1 cellular context compared by ENCODE assay signal in the genomic region with DNA sequence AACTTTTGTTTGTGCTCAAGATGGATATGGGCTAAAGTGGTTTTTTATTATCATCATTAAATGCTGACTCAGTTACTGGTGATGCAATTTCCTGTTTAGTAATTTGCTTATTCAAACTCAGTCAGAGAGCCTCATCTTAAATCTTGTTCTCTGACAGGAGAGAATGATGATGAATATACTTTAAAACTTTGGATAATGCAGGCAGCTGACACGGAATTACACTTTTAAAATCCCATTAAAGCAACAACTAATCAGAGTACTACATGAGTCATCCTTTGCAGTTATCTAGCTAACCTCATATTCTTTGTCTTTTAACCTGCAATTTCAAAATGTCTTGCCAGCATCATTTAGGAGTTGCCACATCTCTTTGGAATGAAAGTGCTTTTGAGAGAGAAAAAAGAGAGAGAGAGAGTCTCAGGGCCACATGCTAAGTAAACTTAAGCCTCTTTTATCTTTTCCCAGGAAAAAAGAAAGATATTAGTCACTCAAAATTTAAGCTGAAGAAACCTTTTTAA.
TF ChIP-seq lines count a peak whose summit lies in the region.

No MANE protein-coding gene starts in this region.

TF ChIP-seq in HEK293, 187 proteins besides CTCF, POLR2A, EP300 and RAD21 (continued from another document):
- TF ChIP-seq, protein P1, sequence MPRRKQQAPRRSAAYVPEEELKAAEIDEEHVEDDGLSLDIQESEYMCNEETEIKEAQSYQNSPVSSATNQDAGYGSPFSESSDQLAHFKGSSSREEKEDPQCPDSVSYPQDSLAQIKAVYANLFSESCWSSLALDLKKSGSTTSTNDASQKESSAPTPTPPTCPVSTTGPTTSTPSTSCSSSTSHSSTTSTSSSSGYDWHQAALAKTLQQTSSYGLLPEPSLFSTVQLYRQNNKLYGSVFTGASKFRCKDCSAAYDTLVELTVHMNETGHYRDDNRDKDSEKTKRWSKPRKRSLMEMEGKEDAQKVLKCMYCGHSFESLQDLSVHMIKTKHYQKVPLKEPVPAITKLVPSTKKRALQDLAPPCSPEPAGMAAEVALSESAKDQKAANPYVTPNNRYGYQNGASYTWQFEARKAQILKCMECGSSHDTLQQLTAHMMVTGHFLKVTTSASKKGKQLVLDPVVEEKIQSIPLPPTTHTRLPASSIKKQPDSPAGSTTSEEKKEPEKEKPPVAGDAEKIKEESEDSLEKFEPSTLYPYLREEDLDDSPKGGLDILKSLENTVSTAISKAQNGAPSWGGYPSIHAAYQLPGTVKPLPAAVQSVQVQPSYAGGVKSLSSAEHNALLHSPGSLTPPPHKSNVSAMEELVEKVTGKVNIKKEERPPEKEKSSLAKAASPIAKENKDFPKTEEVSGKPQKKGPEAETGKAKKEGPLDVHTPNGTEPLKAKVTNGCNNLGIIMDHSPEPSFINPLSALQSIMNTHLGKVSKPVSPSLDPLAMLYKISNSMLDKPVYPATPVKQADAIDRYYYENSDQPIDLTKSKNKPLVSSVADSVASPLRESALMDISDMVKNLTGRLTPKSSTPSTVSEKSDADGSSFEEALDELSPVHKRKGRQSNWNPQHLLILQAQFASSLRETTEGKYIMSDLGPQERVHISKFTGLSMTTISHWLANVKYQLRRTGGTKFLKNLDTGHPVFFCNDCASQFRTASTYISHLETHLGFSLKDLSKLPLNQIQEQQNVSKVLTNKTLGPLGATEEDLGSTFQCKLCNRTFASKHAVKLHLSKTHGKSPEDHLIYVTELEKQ (tag by site-specific recombination; IDR thresholded peaks at IDR 0.05; ENCODE audit: borderline replicate concordance): peak; percentile 99
- TF ChIP-seq, protein P2, sequence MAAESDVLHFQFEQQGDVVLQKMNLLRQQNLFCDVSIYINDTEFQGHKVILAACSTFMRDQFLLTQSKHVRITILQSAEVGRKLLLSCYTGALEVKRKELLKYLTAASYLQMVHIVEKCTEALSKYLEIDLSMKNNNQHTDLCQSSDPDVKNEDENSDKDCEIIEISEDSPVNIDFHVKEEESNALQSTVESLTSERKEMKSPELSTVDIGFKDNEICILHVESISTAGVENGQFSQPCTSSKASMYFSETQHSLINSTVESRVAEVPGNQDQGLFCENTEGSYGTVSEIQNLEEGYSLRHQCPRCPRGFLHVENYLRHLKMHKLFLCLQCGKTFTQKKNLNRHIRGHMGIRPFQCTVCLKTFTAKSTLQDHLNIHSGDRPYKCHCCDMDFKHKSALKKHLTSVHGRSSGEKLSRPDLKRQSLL (tag by site-specific recombination; IDR thresholded peaks at IDR 0.05): no peak
- TF ChIP-seq ZNF792 (tag by site-specific recombination; IDR thresholded peaks at IDR 0.05): no peak
- TF ChIP-seq FEZF1 (tag by site-specific recombination; IDR thresholded peaks at IDR 0.05): peak; percentile 70
- TF ChIP-seq ZBTB48 (tag by site-specific recombination; IDR thresholded peaks at IDR 0.05): no peak
- no peak for TF ChIP-seq ZNF350 (tag by site-specific recombination; IDR thresholded peaks at IDR 0.05)
- peak; percentile 84 for TF ChIP-seq ZNF558 (tag by site-specific recombination; IDR thresholded peaks at IDR 0.05)
- TF ChIP-seq SP7 (tag by site-specific recombination; IDR thresholded peaks at IDR 0.05): peak; percentile 99
- TF ChIP-seq ZNF239 (tag by site-specific recombination; IDR thresholded peaks at IDR 0.05): no peak
- TF ChIP-seq, protein P3, sequence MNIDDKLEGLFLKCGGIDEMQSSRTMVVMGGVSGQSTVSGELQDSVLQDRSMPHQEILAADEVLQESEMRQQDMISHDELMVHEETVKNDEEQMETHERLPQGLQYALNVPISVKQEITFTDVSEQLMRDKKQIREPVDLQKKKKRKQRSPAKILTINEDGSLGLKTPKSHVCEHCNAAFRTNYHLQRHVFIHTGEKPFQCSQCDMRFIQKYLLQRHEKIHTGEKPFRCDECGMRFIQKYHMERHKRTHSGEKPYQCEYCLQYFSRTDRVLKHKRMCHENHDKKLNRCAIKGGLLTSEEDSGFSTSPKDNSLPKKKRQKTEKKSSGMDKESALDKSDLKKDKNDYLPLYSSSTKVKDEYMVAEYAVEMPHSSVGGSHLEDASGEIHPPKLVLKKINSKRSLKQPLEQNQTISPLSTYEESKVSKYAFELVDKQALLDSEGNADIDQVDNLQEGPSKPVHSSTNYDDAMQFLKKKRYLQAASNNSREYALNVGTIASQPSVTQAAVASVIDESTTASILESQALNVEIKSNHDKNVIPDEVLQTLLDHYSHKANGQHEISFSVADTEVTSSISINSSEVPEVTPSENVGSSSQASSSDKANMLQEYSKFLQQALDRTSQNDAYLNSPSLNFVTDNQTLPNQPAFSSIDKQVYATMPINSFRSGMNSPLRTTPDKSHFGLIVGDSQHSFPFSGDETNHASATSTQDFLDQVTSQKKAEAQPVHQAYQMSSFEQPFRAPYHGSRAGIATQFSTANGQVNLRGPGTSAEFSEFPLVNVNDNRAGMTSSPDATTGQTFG (tag by site-specific recombination; IDR thresholded peaks at IDR 0.05; ENCODE audit: borderline replicate concordance): no peak
- no peak for TF ChIP-seq ZNF585B (tag by site-specific recombination; IDR thresholded peaks at IDR 0.05)
- TF ChIP-seq ZNF654 (tag by site-specific recombination; IDR thresholded peaks at IDR 0.05; ENCODE audit: low read depth): no peak; the same call in 1 of the 2 replicates
- no peak for TF ChIP-seq BCL11B (tag by site-specific recombination; IDR thresholded peaks at IDR 0.05; ENCODE audit: low read depth)
- TF ChIP-seq, protein P4, sequence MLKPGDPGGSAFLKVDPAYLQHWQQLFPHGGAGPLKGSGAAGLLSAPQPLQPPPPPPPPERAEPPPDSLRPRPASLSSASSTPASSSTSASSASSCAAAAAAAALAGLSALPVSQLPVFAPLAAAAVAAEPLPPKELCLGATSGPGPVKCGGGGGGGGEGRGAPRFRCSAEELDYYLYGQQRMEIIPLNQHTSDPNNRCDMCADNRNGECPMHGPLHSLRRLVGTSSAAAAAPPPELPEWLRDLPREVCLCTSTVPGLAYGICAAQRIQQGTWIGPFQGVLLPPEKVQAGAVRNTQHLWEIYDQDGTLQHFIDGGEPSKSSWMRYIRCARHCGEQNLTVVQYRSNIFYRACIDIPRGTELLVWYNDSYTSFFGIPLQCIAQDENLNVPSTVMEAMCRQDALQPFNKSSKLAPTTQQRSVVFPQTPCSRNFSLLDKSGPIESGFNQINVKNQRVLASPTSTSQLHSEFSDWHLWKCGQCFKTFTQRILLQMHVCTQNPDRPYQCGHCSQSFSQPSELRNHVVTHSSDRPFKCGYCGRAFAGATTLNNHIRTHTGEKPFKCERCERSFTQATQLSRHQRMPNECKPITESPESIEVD (tag by site-specific recombination; IDR thresholded peaks at IDR 0.05): peak; percentile 90
- TF ChIP-seq ZSCAN16 (tag by site-specific recombination; IDR thresholded peaks at IDR 0.05): no peak
- no peak for TF ChIP-seq ZNF155 (tag by site-specific recombination; IDR thresholded peaks at IDR 0.05)
- TF ChIP-seq, protein P5, sequence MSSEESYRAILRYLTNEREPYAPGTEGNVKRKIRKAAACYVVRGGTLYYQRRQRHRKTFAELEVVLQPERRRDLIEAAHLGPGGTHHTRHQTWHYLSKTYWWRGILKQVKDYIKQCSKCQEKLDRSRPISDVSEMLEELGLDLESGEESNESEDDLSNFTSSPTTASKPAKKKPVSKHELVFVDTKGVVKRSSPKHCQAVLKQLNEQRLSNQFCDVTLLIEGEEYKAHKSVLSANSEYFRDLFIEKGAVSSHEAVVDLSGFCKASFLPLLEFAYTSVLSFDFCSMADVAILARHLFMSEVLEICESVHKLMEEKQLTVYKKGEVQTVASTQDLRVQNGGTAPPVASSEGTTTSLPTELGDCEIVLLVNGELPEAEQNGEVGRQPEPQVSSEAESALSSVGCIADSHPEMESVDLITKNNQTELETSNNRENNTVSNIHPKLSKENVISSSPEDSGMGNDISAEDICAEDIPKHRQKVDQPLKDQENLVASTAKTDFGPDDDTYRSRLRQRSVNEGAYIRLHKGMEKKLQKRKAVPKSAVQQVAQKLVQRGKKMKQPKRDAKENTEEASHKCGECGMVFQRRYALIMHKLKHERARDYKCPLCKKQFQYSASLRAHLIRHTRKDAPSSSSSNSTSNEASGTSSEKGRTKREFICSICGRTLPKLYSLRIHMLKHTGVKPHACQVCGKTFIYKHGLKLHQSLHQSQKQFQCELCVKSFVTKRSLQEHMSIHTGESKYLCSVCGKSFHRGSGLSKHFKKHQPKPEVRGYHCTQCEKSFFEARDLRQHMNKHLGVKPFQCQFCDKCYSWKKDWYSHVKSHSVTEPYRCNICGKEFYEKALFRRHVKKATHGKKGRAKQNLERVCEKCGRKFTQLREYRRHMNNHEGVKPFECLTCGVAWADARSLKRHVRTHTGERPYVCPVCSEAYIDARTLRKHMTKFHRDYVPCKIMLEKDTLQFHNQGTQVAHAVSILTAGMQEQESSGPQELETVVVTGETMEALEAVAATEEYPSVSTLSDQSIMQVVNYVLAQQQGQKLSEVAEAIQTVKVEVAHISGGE (tag by site-specific recombination; conservative IDR thresholded peaks at IDR 0.05; ENCODE audit: low read depth): no peak
- peak; percentile 78; the same call in 1 of the 2 replicates for TF ChIP-seq PRDM1 (tag by site-specific recombination; IDR thresholded peaks at IDR 0.05)
- TF ChIP-seq ZNF571 (tag by site-specific recombination; IDR thresholded peaks at IDR 0.05): no peak
- TF ChIP-seq ZNF768 (tag by site-specific recombination; IDR thresholded peaks at IDR 0.05): no peak
- TF ChIP-seq ZNF830 (tag by site-specific recombination; IDR thresholded peaks at IDR 0.05; ENCODE audit: low read depth): no peak
- TF ChIP-seq, protein P6, sequence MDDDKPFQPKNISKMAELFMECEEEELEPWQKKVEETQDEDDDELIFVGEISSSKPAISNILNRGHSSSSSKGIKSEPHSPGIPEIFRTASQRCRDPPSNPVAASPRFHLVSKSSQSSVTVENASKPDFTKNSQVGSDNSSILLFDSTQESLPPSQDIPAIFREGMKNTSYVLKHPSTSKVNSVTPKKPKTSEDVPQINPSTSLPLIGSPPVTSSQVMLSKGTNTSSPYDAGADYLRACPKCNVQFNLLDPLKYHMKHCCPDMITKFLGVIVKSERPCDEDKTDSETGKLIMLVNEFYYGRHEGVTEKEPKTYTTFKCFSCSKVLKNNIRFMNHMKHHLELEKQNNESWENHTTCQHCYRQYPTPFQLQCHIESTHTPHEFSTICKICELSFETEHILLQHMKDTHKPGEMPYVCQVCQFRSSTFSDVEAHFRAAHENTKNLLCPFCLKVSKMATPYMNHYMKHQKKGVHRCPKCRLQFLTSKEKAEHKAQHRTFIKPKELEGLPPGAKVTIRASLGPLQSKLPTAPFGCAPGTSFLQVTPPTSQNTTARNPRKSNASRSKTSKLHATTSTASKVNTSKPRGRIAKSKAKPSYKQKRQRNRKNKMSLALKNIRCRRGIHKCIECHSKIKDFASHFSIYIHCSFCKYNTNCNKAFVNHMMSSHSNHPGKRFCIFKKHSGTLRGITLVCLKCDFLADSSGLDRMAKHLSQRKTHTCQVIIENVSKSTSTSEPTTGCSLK (tag by site-specific recombination; IDR thresholded peaks at IDR 0.05): no peak
- no peak for TF ChIP-seq SCRT1 (tag by site-specific recombination; IDR thresholded peaks at IDR 0.05; ENCODE audit: borderline replicate concordance)
- peak; percentile 61; the same call in 1 of the 2 replicates for TF ChIP-seq ZNF596 (tag by site-specific recombination; IDR thresholded peaks at IDR 0.05)
- TF ChIP-seq ZNF433 (tag by site-specific recombination; IDR thresholded peaks at IDR 0.05; ENCODE audit: low read depth): no peak
- TF ChIP-seq OSR2 (tag by site-specific recombination; IDR thresholded peaks at IDR 0.05): peak; percentile 87
- no peak for TF ChIP-seq ZNF777 (tag by site-specific recombination; IDR thresholded peaks at IDR 0.05; ENCODE audit: borderline replicate concordance)
- 0 out of 2 replicates have a peak, but pooled peaks have one; percentile 36 for TF ChIP-seq HOXD13 (CRISPR knock-in tag; IDR thresholded peaks at IDR 0.05; ENCODE audit: borderline replicate concordance)
- TF ChIP-seq, protein P7, sequence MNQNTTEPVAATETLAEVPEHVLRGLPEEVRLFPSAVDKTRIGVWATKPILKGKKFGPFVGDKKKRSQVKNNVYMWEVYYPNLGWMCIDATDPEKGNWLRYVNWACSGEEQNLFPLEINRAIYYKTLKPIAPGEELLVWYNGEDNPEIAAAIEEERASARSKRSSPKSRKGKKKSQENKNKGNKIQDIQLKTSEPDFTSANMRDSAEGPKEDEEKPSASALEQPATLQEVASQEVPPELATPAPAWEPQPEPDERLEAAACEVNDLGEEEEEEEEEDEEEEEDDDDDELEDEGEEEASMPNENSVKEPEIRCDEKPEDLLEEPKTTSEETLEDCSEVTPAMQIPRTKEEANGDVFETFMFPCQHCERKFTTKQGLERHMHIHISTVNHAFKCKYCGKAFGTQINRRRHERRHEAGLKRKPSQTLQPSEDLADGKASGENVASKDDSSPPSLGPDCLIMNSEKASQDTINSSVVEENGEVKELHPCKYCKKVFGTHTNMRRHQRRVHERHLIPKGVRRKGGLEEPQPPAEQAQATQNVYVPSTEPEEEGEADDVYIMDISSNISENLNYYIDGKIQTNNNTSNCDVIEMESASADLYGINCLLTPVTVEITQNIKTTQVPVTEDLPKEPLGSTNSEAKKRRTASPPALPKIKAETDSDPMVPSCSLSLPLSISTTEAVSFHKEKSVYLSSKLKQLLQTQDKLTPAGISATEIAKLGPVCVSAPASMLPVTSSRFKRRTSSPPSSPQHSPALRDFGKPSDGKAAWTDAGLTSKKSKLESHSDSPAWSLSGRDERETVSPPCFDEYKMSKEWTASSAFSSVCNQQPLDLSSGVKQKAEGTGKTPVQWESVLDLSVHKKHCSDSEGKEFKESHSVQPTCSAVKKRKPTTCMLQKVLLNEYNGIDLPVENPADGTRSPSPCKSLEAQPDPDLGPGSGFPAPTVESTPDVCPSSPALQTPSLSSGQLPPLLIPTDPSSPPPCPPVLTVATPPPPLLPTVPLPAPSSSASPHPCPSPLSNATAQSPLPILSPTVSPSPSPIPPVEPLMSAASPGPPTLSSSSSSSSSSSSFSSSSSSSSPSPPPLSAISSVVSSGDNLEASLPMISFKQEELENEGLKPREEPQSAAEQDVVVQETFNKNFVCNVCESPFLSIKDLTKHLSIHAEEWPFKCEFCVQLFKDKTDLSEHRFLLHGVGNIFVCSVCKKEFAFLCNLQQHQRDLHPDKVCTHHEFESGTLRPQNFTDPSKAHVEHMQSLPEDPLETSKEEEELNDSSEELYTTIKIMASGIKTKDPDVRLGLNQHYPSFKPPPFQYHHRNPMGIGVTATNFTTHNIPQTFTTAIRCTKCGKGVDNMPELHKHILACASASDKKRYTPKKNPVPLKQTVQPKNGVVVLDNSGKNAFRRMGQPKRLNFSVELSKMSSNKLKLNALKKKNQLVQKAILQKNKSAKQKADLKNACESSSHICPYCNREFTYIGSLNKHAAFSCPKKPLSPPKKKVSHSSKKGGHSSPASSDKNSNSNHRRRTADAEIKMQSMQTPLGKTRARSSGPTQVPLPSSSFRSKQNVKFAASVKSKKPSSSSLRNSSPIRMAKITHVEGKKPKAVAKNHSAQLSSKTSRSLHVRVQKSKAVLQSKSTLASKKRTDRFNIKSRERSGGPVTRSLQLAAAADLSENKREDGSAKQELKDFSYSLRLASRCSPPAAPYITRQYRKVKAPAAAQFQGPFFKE (tag by site-specific recombination; IDR thresholded peaks at IDR 0.05; ENCODE audit: borderline replicate concordance): no peak
- no peak for TF ChIP-seq ZBTB20 (tag by site-specific recombination; IDR thresholded peaks at IDR 0.05)
- TF ChIP-seq TCF7L2 (IDR thresholded peaks at IDR 0.05; ENCODE audit: borderline replicate concordance, low read depth, low read length): peak; percentile 78; the same call in 1 of the 2 replicates
- TF ChIP-seq ZNF2 (tag by site-specific recombination; IDR thresholded peaks at IDR 0.05): peak; percentile 33; the same call in 1 of the 2 replicates
- no peak for TF ChIP-seq ZNF169 (tag by site-specific recombination; IDR thresholded peaks at IDR 0.05)
- no peak for TF ChIP-seq RBAK (tag by site-specific recombination; IDR thresholded peaks at IDR 0.05)
- TF ChIP-seq ZIC2 (tag by site-specific recombination; IDR thresholded peaks at IDR 0.05): no peak
- no peak for TF ChIP-seq ZNF560 (tag by site-specific recombination; IDR thresholded peaks at IDR 0.05; ENCODE audit: borderline replicate concordance)
